8 cellular contexts compared by ENCODE assay signal in the genomic region with DNA sequence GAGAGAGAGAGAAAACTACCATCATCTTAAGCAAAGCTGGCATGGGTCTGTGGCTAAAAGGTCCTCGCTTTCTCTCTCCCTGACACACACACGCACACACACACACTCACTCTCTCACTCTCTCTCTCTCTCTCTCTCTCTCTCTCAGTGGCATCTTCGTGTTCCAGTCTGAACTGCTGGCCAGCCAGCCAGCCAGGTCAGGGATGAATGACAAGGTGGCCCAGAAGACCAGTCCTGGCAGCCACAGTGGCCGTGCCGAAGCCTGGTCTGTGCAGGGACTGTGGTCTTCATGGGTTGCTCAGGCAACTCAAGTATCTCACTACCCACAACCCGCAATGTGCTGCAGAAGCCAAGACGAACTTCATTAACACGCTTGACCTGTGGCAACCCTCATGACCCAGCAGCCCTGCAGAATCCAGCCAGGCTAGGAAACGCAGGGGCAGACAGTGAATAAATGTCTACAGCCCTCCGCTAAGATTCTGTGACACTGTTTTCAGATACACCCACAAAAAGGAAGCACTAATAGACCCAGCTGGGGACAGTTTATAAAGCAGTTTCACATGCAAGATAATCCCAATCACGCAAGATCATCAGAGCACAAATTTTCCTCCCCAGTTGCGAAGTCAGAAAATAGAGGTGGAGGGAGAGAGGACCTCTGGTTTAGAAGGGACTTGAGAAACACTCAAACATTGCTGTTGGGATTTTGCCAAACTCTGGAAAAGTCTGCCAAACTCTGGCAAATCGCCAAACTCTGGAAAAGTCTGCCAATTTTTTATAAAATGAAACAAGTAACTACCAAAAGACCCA.
DNase-seq lines count a peak whose midpoint lies in the region; ATAC-seq lines count a peak whose summit lies in the region.

No MANE protein-coding gene starts in this region.

- no peaks in the 10 kb centered on the region for H3K27me3 Mint-ChIP-seq in activated CD4-positive, alpha-beta memory T cell treated with anti-CD3 and anti-CD28 coated beads for 36 hours

- CTCF ChIA-PET in activated CD4-positive, alpha-beta memory T cell treated with anti-CD3 and anti-CD28 coated beads for 36 hours (lab: Charles Lee): no interaction called here

- H3K9me3 ChIP-seq in skeletal muscle satellite cell (replicated peaks; ENCODE audit: low read length): no peaks in the 10 kb centered on the region

- H3K4me1 Mint-ChIP-seq in activated CD4-positive, alpha-beta memory T cell treated with anti-CD3 and anti-CD28 coated beads for 36 hours (ENCODE audit: low read depth): peaks cover 22% of the 10 kb centered on the region

- peak; percentile 75 for DNase-seq in NCI-H69 (lab: John Stamatoyannopoulos, UW)
- peak; percentile 14 for DNase-seq in foreskin melanocyte
- DNase-seq in NCI-H526 (lab: John Stamatoyannopoulos, UW): no peak
- no peak for DNase-seq in activated CD4-positive, alpha-beta T cell treated with anti-CD3 and anti-CD28 coated beads for 1 hour
- DNase-seq in activated CD4-positive, alpha-beta memory T cell treated with anti-CD3 and anti-CD28 coated beads for 36 hours: no peak

- POLR2A ChIA-PET in activated CD4-positive, alpha-beta memory T cell treated with anti-CD3 and anti-CD28 coated beads for 36 hours (lab: Charles Lee): no interaction called here

- H3K4me3 Mint-ChIP-seq in activated CD4-positive, alpha-beta memory T cell treated with anti-CD3 and anti-CD28 coated beads for 36 hours: no peak overlapping the region

- no peak overlapping the region for H3K4me3 ChIP-seq in skeletal muscle satellite cell (ENCODE audit: low read length)

- intact Hi-C loops in activated CD4-positive, alpha-beta memory T cell treated with anti-CD3 and anti-CD28 coated beads for 36 hours (cut with micrococcal nuclease): no loop called here

- no peak overlapping the region for H3K27ac Mint-ChIP-seq in activated CD4-positive, alpha-beta memory T cell treated with anti-CD3 and anti-CD28 coated beads for 36 hours

- H3K4me1 ChIP-seq in skeletal muscle satellite cell (ENCODE audit: control insufficient read depth, insufficient read depth, low read length): peaks cover 38% of the 10 kb centered on the region

- no peaks in the 10 kb centered on the region for H3K9me3 Mint-ChIP-seq in activated CD4-positive, alpha-beta memory T cell treated with anti-CD3 and anti-CD28 coated beads for 36 hours

- H3K4me2 ChIP-seq in skeletal muscle satellite cell (ENCODE audit: low read length): no peak overlapping the region

- no peaks in the 10 kb centered on the region for H3K36me3 ChIP-seq in skeletal muscle satellite cell (ENCODE audit: insufficient read depth, low read length)

- peak overlapping the region; percentile 32 for H3K9ac ChIP-seq in skeletal muscle satellite cell (ENCODE audit: low read depth, low read length)

- H3K36me3 Mint-ChIP-seq in activated CD4-positive, alpha-beta memory T cell treated with anti-CD3 and anti-CD28 coated beads for 36 hours: peaks cover 2% of the 10 kb centered on the region

- no peaks in the 10 kb centered on the region for H3K27me3 ChIP-seq in skeletal muscle satellite cell (ENCODE audit: control insufficient read depth, insufficient read depth, low read length)

- ATAC-seq in GM21737 (IDR thresholded peaks at IDR 0.05; ENCODE audit: unreplicated experiment) (peak; percentile 35), HG03432 (IDR thresholded peaks at IDR 0.05; ENCODE audit: unreplicated experiment) (no peak)

Comparison
In these comparisons a context has a peak if more than half of its experiments do, and no peak if none do; other contexts are left out.
1. DNase-seq: peak in NCI-H69 (single experiment) and foreskin melanocyte (single experiment); none in NCI-H526 (0 of 2), activated CD4-positive, alpha-beta T cell treated with anti-CD3 and anti-CD28 coated beads for 1 hour (single experiment) and activated CD4-positive, alpha-beta memory T cell treated with anti-CD3 and anti-CD28 coated beads for 36 hours (single experiment).